17 cellular contexts compared by ENCODE assay signal in genomic region chr19:43290568-43291359, GRCh38. TPM values are rescaled to one million over a fixed set of nuclear protein-coding genes. Genes with fewer than 3 reads are reported as not detected.
DNase-seq lines count a peak whose midpoint lies in the region; ATAC-seq and TF ChIP-seq lines count a peak whose summit lies in the region.
"Had no signal": no experiment of that assay in that cellular context is flagged by ENCODE, and none has a peak within 500 bp of the region (broad histone marks: within the 10 kb centered on the region; RNA-seq: fewer than 3 reads in every experiment).

No MANE protein-coding gene starts in this region.

- WGBS in iPS DF 6.9 (ENCODE audit: insufficient coverage, insufficient read length): no CpG with 5 or more reads among the region's 5 CpGs

- H3K36me3 ChIP-seq in iPS DF 6.9 (ENCODE audit: control insufficient read depth, insufficient read depth, low read length): no peaks in the 10 kb centered on the region
- H3K36me3 ChIP-seq: BLaER1 treated with 17β-estradiol and CSF1 and Interleukin-3, amounts not matched to agents 10 nM and 100 nM; heart right ventricle; uterus had no signal

- BruUV-seq in Calu3 (replicated peaks; lab: Mats Ljungman, UMichigan): no TSS peak

- in situ Hi-C loops in ACHN (cut with HindIII; ENCODE audit: low pct_ligation_motif_present, low pct_unique_long_range_greater_than_20kb, low sequenced_read_pairs): no loop called here

- CTCF ChIA-PET in Calu3 (lab: Charles Lee) (no interaction called here), WTC11 (lab: Charles Lee) (no interaction called here)

- H3K4me1 Mint-ChIP-seq in Calu3 (ENCODE audit: low read depth, unreplicated experiment) (no peaks in the 10 kb centered on the region), WTC11 (no peaks in the 10 kb centered on the region)
- H3K4me1 Mint-ChIP-seq: naive thymus-derived CD8-positive, alpha-beta T cell had no signal

- intact Hi-C loops in Calu3 (cut with micrococcal nuclease; ENCODE audit: unreplicated experiment): no loop called here

- H3K4me3 ChIP-seq in iPS DF 6.9 (ENCODE audit: low read length): no peak overlapping the region
- H3K4me3 ChIP-seq: BLaER1 treated with 17β-estradiol and CSF1 and Interleukin-3, amounts not matched to agents 10 nM and 100 nM; heart right ventricle; uterus had no signal

- no peaks in the 10 kb centered on the region for H3K27me3 Mint-ChIP-seq in Calu3 (ENCODE audit: unreplicated experiment)
- H3K27me3 Mint-ChIP-seq in WTC11 (ENCODE audit: low read depth): peaks cover 14% of the 10 kb centered on the region

- H3K27ac ChIP-seq in iPS DF 6.9 (ENCODE audit: low read length): no peak overlapping the region
- H3K27ac ChIP-seq: BLaER1 treated with 17β-estradiol and CSF1 and Interleukin-3, amounts not matched to agents 10 nM and 100 nM; heart right ventricle; uterus had no signal

- H3K4me3 Mint-ChIP-seq in Calu3 (ENCODE audit: low read depth, unreplicated experiment): no peak overlapping the region
- H3K4me3 Mint-ChIP-seq in WTC11: no peak overlapping the region
- H3K4me3 Mint-ChIP-seq: naive thymus-derived CD8-positive, alpha-beta T cell had no signal

- no peaks in the 10 kb centered on the region for H3K4me1 ChIP-seq in iPS DF 6.9 (ENCODE audit: control insufficient read depth, insufficient read depth, low read length)
- H3K4me1 ChIP-seq: BLaER1 treated with 17β-estradiol and CSF1 and Interleukin-3, amounts not matched to agents 10 nM and 100 nM; heart right ventricle; uterus had no signal

- no peaks in the 10 kb centered on the region for H3K27me3 ChIP-seq in iPS DF 6.9 (ENCODE audit: control insufficient read depth, insufficient read depth, low read length)
- H3K27me3 ChIP-seq: BLaER1 treated with 17β-estradiol and CSF1 and Interleukin-3, amounts not matched to agents 10 nM and 100 nM; heart right ventricle; uterus had no signal

- POLR2A ChIA-PET in WTC11 (lab: Charles Lee): no interaction called here

- H3K9me3 ChIP-seq in iPS DF 6.9 (ENCODE audit: control insufficient read depth, insufficient read depth, low read length): peaks cover 4% of the 10 kb centered on the region

- peaks cover 28% of the 10 kb centered on the region for H3K9me3 Mint-ChIP-seq in Calu3 (ENCODE audit: low read depth, unreplicated experiment)
- H3K9me3 Mint-ChIP-seq in WTC11: peaks cover 83% of the 10 kb centered on the region

- H3K36me3 Mint-ChIP-seq in Calu3 (ENCODE audit: insufficient read depth, unreplicated experiment): no peaks in the 10 kb centered on the region
- H3K36me3 Mint-ChIP-seq in WTC11: peaks cover 54% of the 10 kb centered on the region

- H3K27ac Mint-ChIP-seq in Calu3 (ENCODE audit: unreplicated experiment) (no peak overlapping the region), WTC11 (no peak overlapping the region)
- H3K27ac Mint-ChIP-seq: naive thymus-derived CD8-positive, alpha-beta T cell had no signal

- peak; percentile 10 for DNase-seq in ACHN
- DNase-seq in Calu3: peak; percentile 16
- peak; percentile 15 for DNase-seq in WTC11 (ENCODE audit: low spot score)
- DNase-seq in iPS DF 6.9 (ENCODE audit: low read depth, low spot score): peak; percentile 2
- DNase-seq in DMS153 (lab: John Stamatoyannopoulos, UW): no peak
- DNase-seq in dedifferentiated amniotic fluid mesenchymal stem cell (ENCODE audit: extremely low spot score): no peak
- DNase-seq: activated CD4-positive, CD25-positive, alpha-beta regulatory T cell; activated effector memory CD4-positive, alpha-beta T cell treated with anti-CD3 and anti-CD28 coated beads, Interleukin-2, amount 50 U/mL, for 16 hours; heart right ventricle; left ventricle myocardium superior; NCI-H510A; PC-3; stimulated activated naive CD4-positive, alpha-beta T cell treated with Interleukin-2 at 50 U/mL for 16 hours; uterus had no signal

- no peak for TF ChIP-seq CTCF in Calu3 (IDR thresholded peaks at IDR 0.05; ENCODE audit: unreplicated experiment)
- TF ChIP-seq CTCF in WTC11 (IDR thresholded peaks at IDR 0.05): no peak

- no peak for ATAC-seq in WTC11
- no peak for ATAC-seq in GM21528 (IDR thresholded peaks at IDR 0.05; ENCODE audit: low FRiP score, unreplicated experiment)
- ATAC-seq: heart right ventricle; left ventricle myocardium superior; naive thymus-derived CD8-positive, alpha-beta T cell; PC-3 had no signal

TF ChIP-seq in WTC11, 78 proteins besides CTCF, POLR2A, EP300 and RAD21:
- TF ChIP-seq, protein P1, sequence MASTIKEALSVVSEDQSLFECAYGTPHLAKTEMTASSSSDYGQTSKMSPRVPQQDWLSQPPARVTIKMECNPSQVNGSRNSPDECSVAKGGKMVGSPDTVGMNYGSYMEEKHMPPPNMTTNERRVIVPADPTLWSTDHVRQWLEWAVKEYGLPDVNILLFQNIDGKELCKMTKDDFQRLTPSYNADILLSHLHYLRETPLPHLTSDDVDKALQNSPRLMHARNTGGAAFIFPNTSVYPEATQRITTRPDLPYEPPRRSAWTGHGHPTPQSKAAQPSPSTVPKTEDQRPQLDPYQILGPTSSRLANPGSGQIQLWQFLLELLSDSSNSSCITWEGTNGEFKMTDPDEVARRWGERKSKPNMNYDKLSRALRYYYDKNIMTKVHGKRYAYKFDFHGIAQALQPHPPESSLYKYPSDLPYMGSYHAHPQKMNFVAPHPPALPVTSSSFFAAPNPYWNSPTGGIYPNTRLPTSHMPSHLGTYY (CRISPR knock-in tag; IDR thresholded peaks at IDR 0.05): no peak
- TF ChIP-seq TP53 (CRISPR knock-in tag; IDR thresholded peaks at IDR 0.05) (no peak), CBFB (CRISPR knock-in tag; IDR thresholded peaks at IDR 0.05; ENCODE audit: low read depth) (no peak), ZNF671 (CRISPR knock-in tag; IDR thresholded peaks at IDR 0.05) (no peak), CREM (CRISPR knock-in tag; IDR thresholded peaks at IDR 0.05) (no peak), IRF2 (CRISPR knock-in tag; IDR thresholded peaks at IDR 0.05; ENCODE audit: borderline replicate concordance, low read depth) (no peak), NR2C2 (CRISPR knock-in tag; IDR thresholded peaks at IDR 0.05) (no peak), NR3C1 (CRISPR knock-in tag; conservative IDR thresholded peaks at IDR 0.05; ENCODE audit: low read depth) (no peak), TEAD4 (CRISPR knock-in tag; IDR thresholded peaks at IDR 0.05) (no peak), SP1 (CRISPR knock-in tag; conservative IDR thresholded peaks at IDR 0.05) (no peak), OVOL2 (CRISPR knock-in tag; IDR thresholded peaks at IDR 0.05; ENCODE audit: borderline replicate concordance) (no peak), MLX (CRISPR knock-in tag; IDR thresholded peaks at IDR 0.05) (no peak), TEAD1 (CRISPR knock-in tag; IDR thresholded peaks at IDR 0.05) (no peak), MYBL2 (CRISPR knock-in tag; IDR thresholded peaks at IDR 0.05) (no peak), ZNF416 (CRISPR knock-in tag; IDR thresholded peaks at IDR 0.05) (no peak), ELF4 (CRISPR knock-in tag; IDR thresholded peaks at IDR 0.05; ENCODE audit: low read depth) (no peak)
- TF ChIP-seq, protein P2, sequence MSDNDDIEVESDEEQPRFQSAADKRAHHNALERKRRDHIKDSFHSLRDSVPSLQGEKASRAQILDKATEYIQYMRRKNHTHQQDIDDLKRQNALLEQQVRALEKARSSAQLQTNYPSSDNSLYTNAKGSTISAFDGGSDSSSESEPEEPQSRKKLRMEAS (CRISPR knock-in tag; IDR thresholded peaks at IDR 0.05): no peak
- TF ChIP-seq, protein P3, sequence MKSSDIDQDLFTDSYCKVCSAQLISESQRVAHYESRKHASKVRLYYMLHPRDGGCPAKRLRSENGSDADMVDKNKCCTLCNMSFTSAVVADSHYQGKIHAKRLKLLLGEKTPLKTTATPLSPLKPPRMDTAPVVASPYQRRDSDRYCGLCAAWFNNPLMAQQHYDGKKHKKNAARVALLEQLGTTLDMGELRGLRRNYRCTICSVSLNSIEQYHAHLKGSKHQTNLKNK (CRISPR knock-in tag; IDR thresholded peaks at IDR 0.05): no peak
- TF ChIP-seq, protein P4, sequence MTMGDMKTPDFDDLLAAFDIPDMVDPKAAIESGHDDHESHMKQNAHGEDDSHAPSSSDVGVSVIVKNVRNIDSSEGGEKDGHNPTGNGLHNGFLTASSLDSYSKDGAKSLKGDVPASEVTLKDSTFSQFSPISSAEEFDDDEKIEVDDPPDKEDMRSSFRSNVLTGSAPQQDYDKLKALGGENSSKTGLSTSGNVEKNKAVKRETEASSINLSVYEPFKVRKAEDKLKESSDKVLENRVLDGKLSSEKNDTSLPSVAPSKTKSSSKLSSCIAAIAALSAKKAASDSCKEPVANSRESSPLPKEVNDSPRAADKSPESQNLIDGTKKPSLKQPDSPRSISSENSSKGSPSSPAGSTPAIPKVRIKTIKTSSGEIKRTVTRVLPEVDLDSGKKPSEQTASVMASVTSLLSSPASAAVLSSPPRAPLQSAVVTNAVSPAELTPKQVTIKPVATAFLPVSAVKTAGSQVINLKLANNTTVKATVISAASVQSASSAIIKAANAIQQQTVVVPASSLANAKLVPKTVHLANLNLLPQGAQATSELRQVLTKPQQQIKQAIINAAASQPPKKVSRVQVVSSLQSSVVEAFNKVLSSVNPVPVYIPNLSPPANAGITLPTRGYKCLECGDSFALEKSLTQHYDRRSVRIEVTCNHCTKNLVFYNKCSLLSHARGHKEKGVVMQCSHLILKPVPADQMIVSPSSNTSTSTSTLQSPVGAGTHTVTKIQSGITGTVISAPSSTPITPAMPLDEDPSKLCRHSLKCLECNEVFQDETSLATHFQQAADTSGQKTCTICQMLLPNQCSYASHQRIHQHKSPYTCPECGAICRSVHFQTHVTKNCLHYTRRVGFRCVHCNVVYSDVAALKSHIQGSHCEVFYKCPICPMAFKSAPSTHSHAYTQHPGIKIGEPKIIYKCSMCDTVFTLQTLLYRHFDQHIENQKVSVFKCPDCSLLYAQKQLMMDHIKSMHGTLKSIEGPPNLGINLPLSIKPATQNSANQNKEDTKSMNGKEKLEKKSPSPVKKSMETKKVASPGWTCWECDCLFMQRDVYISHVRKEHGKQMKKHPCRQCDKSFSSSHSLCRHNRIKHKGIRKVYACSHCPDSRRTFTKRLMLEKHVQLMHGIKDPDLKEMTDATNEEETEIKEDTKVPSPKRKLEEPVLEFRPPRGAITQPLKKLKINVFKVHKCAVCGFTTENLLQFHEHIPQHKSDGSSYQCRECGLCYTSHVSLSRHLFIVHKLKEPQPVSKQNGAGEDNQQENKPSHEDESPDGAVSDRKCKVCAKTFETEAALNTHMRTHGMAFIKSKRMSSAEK (CRISPR knock-in tag; IDR thresholded peaks at IDR 0.05; ENCODE audit: borderline replicate concordance): no peak
TF ChIP-seq in WTC11: peak in this region for 0.

RNA-seq across cellular contexts. Expression of gene PSG9, which starts 21.4 kb away (rescaled TPM):
- total RNA-seq in Calu3 (2022) (0.17 TPM in 1 of 2 replicates, not detected in the other), WTC11 (2021) (not detected in 3 replicates)
- total RNA-seq: heart right ventricle; left ventricle myocardium superior; naive thymus-derived CD8-positive, alpha-beta T cell; PC-3; uterus had no signal

Comparison
In these comparisons a context has a peak if more than half of its experiments do, and no peak if none do; other contexts are left out.
1. DNase-seq: peak in ACHN (single experiment), Calu3 (single experiment), WTC11 (single experiment) and iPS DF 6.9 (single experiment); none in DMS153 (single experiment) and dedifferentiated amniotic fluid mesenchymal stem cell (single experiment).